15 cellular contexts compared by ENCODE assay signal in the genomic region with DNA sequence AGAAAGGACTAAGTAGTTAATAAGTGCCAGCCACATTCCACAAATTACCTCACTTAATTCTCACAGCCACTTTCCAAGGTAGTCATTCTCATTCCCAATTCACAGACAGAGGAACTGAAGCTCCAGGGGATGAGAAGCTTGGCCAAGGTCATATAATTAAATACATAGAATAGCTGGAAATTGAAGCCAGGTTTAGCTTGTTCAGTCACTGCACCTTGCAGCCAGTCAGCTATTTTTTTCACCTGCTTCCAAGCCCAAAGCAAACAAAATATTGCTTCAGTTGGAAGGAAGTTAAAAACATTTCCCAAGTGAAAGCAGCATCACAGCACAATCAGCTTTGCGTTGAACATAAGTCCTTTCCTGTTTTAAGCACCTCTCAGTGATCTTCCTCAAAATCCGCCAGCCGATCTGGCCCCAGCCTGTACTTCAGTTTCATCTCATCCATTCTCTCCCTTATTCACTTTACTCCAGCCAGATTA. TPM values are rescaled to one million over a fixed set of nuclear protein-coding genes. Genes with fewer than 3 reads are reported as not detected.
DNase-seq lines count a peak whose midpoint lies in the region; ATAC-seq and TF ChIP-seq lines count a peak whose summit lies in the region.
"Had no signal": no experiment of that assay in that cellular context is flagged by ENCODE, and none has a peak within 500 bp of the region (broad histone marks: within the 10 kb centered on the region; RNA-seq: fewer than 3 reads in every experiment).

No MANE protein-coding gene starts in this region.

- no peaks in the 10 kb centered on the region for H3K9me3 ChIP-seq in muscle layer of colon (ENCODE audit: low read length)
- no peaks in the 10 kb centered on the region for H3K9me3 ChIP-seq in upper lobe of left lung

- intact Hi-C loops in activated T-helper 1 cell treated with anti-CD3 and anti-CD28 coated beads, Interleukin-12 subunit alpha, Interleukin-12 subunit beta, Interleukin-2, Interleukin-4 antibody, amounts not matched to agents 30 ng/mL and 10 ng/mL and 1 ng/mL, durations not matched to agents 14 hours and 24 hours and 36 hours (cut with micrococcal nuclease), result no loop called here

- H3K9me3 Mint-ChIP-seq in activated T-helper 1 cell treated with anti-CD3 and anti-CD28 coated beads, Interleukin-12 subunit alpha, Interleukin-12 subunit beta, Interleukin-2, Interleukin-4 antibody, amounts not matched to agents 30 ng/mL and 10 ng/mL and 1 ng/mL, durations not matched to agents 14 hours and 24 hours and 36 hours, result no peaks in the 10 kb centered on the region

- no peak for ATAC-seq in upper lobe of left lung (ENCODE audit: low FRiP score in 2 of 2)
- ATAC-seq in GM18505 (IDR thresholded peaks at IDR 0.05; ENCODE audit: unreplicated experiment), result no peak
- ATAC-seq: HCT116; naive thymus-derived CD4-positive, alpha-beta T cell; Panc1 had no signal

- H3K4me1 ChIP-seq in muscle layer of colon (ENCODE audit: insufficient read depth, low read length) (peaks cover 55% of the 10 kb centered on the region), upper lobe of left lung (peaks cover 5 to 54% (median 20%) of the 10 kb centered on the region in 4 donors)

- peak overlapping the region; percentile 74 for H3K9ac ChIP-seq in muscle layer of colon (ENCODE audit: low read length)

- TF ChIP-seq POLR2A in upper lobe of left lung (IDR thresholded peaks at IDR 0.05), result no peak
- no peak for TF ChIP-seq POLR2A in GM18505 (IDR thresholded peaks at IDR 0.05; ENCODE audit: borderline replicate concordance, extremely low read depth, insufficient read depth, insufficient read length)

- H3K27me3 ChIP-seq in muscle layer of colon (ENCODE audit: control insufficient read depth in 1 of 2, insufficient read depth in 2 of 2, low read length in 2 of 2) (no peaks in the 10 kb centered on the region), upper lobe of left lung (no peaks in the 10 kb centered on the region)

- TF ChIP-seq EP300 in upper lobe of left lung (IDR thresholded peaks at IDR 0.05), result no peak

- DNase-seq in NCI-H2029 treated with DMSO at 0.1 percent for 48 hours (lab: John Stamatoyannopoulos, UW) (peak; percentile 30), NCI-H2029 (lab: John Stamatoyannopoulos, UW) (no peak), epithelial cell of proximal tubule (ENCODE audit: low read depth) (peak; percentile 80), upper lobe of left lung (no peak), 8988T (no peak)
- DNase-seq in activated T-helper 1 cell treated with anti-CD3 and anti-CD28 coated beads, Interleukin-12 subunit alpha, Interleukin-12 subunit beta, Interleukin-2, Interleukin-4 antibody, amounts not matched to agents 30 ng/mL and 10 ng/mL and 1 ng/mL, durations not matched to agents 14 hours and 24 hours and 36 hours (ENCODE audit: low spot score), result no peak
- DNase-seq: activated CD4-positive, alpha-beta T cell treated with anti-CD3 and anti-CD28 coated beads for 1 hour; cortex of kidney; naive thymus-derived CD4-positive, alpha-beta T cell; NCI-H2227 treated with DMSO at 0.1 percent for 48 hours; SW 1271 had no signal

- no peak overlapping the region for H3K4me3 Mint-ChIP-seq in activated T-helper 1 cell treated with anti-CD3 and anti-CD28 coated beads, Interleukin-12 subunit alpha, Interleukin-12 subunit beta, Interleukin-2, Interleukin-4 antibody, amounts not matched to agents 30 ng/mL and 10 ng/mL and 1 ng/mL, durations not matched to agents 14 hours and 24 hours and 36 hours
- H3K4me3 Mint-ChIP-seq: naive thymus-derived CD4-positive, alpha-beta T cell had no signal

- H3K4me3 ChIP-seq in epithelial cell of proximal tubule (ENCODE audit: low read depth, low read length) (peak overlapping the region; percentile 59), muscle layer of colon (ENCODE audit: low read depth in 1 of 2, low read length in 2 of 2) (peak overlapping the region in 1 of 2 donors; percentile 70), upper lobe of left lung (peak overlapping the region in 1 of 4 donors; percentile 52)

- H3K36me3 Mint-ChIP-seq in activated T-helper 1 cell treated with anti-CD3 and anti-CD28 coated beads, Interleukin-12 subunit alpha, Interleukin-12 subunit beta, Interleukin-2, Interleukin-4 antibody, amounts not matched to agents 30 ng/mL and 10 ng/mL and 1 ng/mL, durations not matched to agents 14 hours and 24 hours and 36 hours (ENCODE audit: low read depth), result no peaks in the 10 kb centered on the region
- H3K36me3 Mint-ChIP-seq: naive thymus-derived CD4-positive, alpha-beta T cell had no signal

- WGBS in upper lobe of left lung, 2 donors, result 21 to 55% methylated on average over 3 of the region's 3 CpGs

- no peaks in the 10 kb centered on the region for H3K36me3 ChIP-seq in muscle layer of colon (ENCODE audit: insufficient read depth, low read length)
- no peaks in the 10 kb centered on the region for H3K36me3 ChIP-seq in upper lobe of left lung

- H3K27ac ChIP-seq in muscle layer of colon (ENCODE audit: low read depth, low read length) (peak overlapping the region; percentile 84), upper lobe of left lung (peak overlapping the region; percentile 14 to 76 (median 62))

- TF ChIP-seq CTCF in epithelial cell of proximal tubule (conservative IDR thresholded peaks at IDR 0.05; ENCODE audit: low read depth, low read length) (no peak), upper lobe of left lung (IDR thresholded peaks at IDR 0.05) (no peak)

- no peak overlapping the region for H3K27ac Mint-ChIP-seq in activated T-helper 1 cell treated with anti-CD3 and anti-CD28 coated beads, Interleukin-12 subunit alpha, Interleukin-12 subunit beta, Interleukin-2, Interleukin-4 antibody, amounts not matched to agents 30 ng/mL and 10 ng/mL and 1 ng/mL, durations not matched to agents 14 hours and 24 hours and 36 hours
- H3K27ac Mint-ChIP-seq: naive thymus-derived CD4-positive, alpha-beta T cell had no signal

- peaks cover 11% of the 10 kb centered on the region for H3K27me3 Mint-ChIP-seq in activated T-helper 1 cell treated with anti-CD3 and anti-CD28 coated beads, Interleukin-12 subunit alpha, Interleukin-12 subunit beta, Interleukin-2, Interleukin-4 antibody, amounts not matched to agents 30 ng/mL and 10 ng/mL and 1 ng/mL, durations not matched to agents 14 hours and 24 hours and 36 hours (ENCODE audit: insufficient read depth)

- no peaks in the 10 kb centered on the region for H3K4me1 Mint-ChIP-seq in activated T-helper 1 cell treated with anti-CD3 and anti-CD28 coated beads, Interleukin-12 subunit alpha, Interleukin-12 subunit beta, Interleukin-2, Interleukin-4 antibody, amounts not matched to agents 30 ng/mL and 10 ng/mL and 1 ng/mL, durations not matched to agents 14 hours and 24 hours and 36 hours (ENCODE audit: low read depth)

RNA-seq across cellular contexts. Expression of a gene that starts 4.8 kb away (rescaled TPM):
- total RNA-seq in epithelial cell of proximal tubule (0.87 and 1.6 TPM in 2 replicates), upper lobe of left lung (100 to 1,000 TPM in 4 of 6 donors, 10 to 100 TPM in 2; 81.7 to 230 (median 137) TPM)
- total RNA-seq in activated T-helper 1 cell treated with anti-CD3 and anti-CD28 coated beads, Interleukin-12 subunit alpha, Interleukin-12 subunit beta, Interleukin-2, Interleukin-4 antibody, amounts not matched to agents 30 ng/mL and 10 ng/mL and 1 ng/mL, durations not matched to agents 14 hours and 24 hours and 36 hours, result not detected in 2 replicates

Comparison
In these comparisons a context has a peak if more than half of its experiments do, and no peak if none do; other contexts are left out.
1. DNase-seq: peak in NCI-H2029 treated with DMSO at 0.1 percent for 48 hours (single experiment) and epithelial cell of proximal tubule (single experiment); none in NCI-H2029 (single experiment), upper lobe of left lung (0 of 2), 8988T (single experiment) and activated T-helper 1 cell treated with anti-CD3 and anti-CD28 coated beads, Interleukin-12 subunit alpha, Interleukin-12 subunit beta, Interleukin-2, Interleukin-4 antibody, amounts not matched to agents 30 ng/mL and 10 ng/mL and 1 ng/mL, durations not matched to agents 14 hours and 24 hours and 36 hours (single experiment).
2. RNA of a gene that starts 4.8 kb away (total RNA-seq): 81.7 to 230 TPM in upper lobe of left lung; 0.87 to 1.6 TPM in epithelial cell of proximal tubule and not detected in activated T-helper 1 cell treated with anti-CD3 and anti-CD28 coated beads, Interleukin-12 subunit alpha, Interleukin-12 subunit beta, Interleukin-2, Interleukin-4 antibody, amounts not matched to agents 30 ng/mL and 10 ng/mL and 1 ng/mL, durations not matched to agents 14 hours and 24 hours and 36 hours; every median in the first group is over 10 times any median in the second.